1 cellular context compared by ENCODE assay signal in genomic region chr11:119318240-119319135, GRCh38.
TF ChIP-seq lines count a peak whose summit lies in the region.

No MANE protein-coding gene starts in this region.

TF ChIP-seq in GM12878, 131 proteins besides CTCF, POLR2A, EP300 and RAD21 (continued from another document and continues in another):
- TF ChIP-seq, protein P1, sequence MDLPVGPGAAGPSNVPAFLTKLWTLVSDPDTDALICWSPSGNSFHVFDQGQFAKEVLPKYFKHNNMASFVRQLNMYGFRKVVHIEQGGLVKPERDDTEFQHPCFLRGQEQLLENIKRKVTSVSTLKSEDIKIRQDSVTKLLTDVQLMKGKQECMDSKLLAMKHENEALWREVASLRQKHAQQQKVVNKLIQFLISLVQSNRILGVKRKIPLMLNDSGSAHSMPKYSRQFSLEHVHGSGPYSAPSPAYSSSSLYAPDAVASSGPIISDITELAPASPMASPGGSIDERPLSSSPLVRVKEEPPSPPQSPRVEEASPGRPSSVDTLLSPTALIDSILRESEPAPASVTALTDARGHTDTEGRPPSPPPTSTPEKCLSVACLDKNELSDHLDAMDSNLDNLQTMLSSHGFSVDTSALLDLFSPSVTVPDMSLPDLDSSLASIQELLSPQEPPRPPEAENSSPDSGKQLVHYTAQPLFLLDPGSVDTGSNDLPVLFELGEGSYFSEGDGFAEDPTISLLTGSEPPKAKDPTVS (IDR thresholded peaks at IDR 0.05; ENCODE audit: low read depth, low read length), result no peak
- TF ChIP-seq MYB (IDR thresholded peaks at IDR 0.05; ENCODE audit: borderline replicate concordance, low read depth, low read length) (no peak), JUNB (IDR thresholded peaks at IDR 0.05) (no peak), SPI1 (IDR thresholded peaks at IDR 0.05; ENCODE audit: borderline replicate concordance, insufficient read depth, low read depth, low read length) (no peak), REST (IDR thresholded peaks at IDR 0.05; ENCODE audit: low read depth, low read length) (no peak), POLR2AphosphoS2 (IDR thresholded peaks at IDR 0.05; ENCODE audit: low read depth, low read length) (no peak), KLF5 (IDR thresholded peaks at IDR 0.05; ENCODE audit: partially characterized antibody) (no peak), GABPA (IDR thresholded peaks at IDR 0.05; ENCODE audit: low read depth) (peak; percentile 71), ZBED1 (IDR thresholded peaks at IDR 0.05; ENCODE audit: borderline replicate concordance) (no peak), CREB1 (IDR thresholded peaks at IDR 0.05; ENCODE audit: low read depth) (peak; percentile 90), RELA (IDR thresholded peaks at IDR 0.05; ENCODE audit: borderline replicate concordance, partially characterized antibody) (no peak), RCOR1 (conservative IDR thresholded peaks at IDR 0.05; ENCODE audit: low read depth, low read length) (no peak), SP1 (IDR thresholded peaks at IDR 0.05; ENCODE audit: low read depth, low read length) (no peak), IRF4 (IDR thresholded peaks at IDR 0.05; ENCODE audit: low read depth, low read length) (no peak), STAT1 (conservative IDR thresholded peaks at IDR 0.05) (no peak), SREBF1 (IDR thresholded peaks at IDR 0.05; ENCODE audit: low read length) (no peak), FOS (IDR thresholded peaks at IDR 0.05; ENCODE audit: borderline replicate concordance, extremely low read depth, insufficient read length) (no peak), SMAD1 (IDR thresholded peaks at IDR 0.05; ENCODE audit: low read depth, partially characterized antibody) (no peak), NR2C1 (IDR thresholded peaks at IDR 0.05) (no peak), CHD2 (IDR thresholded peaks at IDR 0.05; ENCODE audit: borderline replicate concordance, low read depth, low read length) (peak; percentile 55; the same call in 1 of the 2 replicates), HCFC1 (IDR thresholded peaks at IDR 0.05; ENCODE audit: low read length) (0 out of 2 replicates have a peak, but pooled peaks have one; percentile 21), YY1 (IDR thresholded peaks at IDR 0.05; ENCODE audit: low read depth, low read length) (no peak), HDAC6 (IDR thresholded peaks at IDR 0.05; ENCODE audit: unreplicated experiment) (no peak), MTA2 (IDR thresholded peaks at IDR 0.05; ENCODE audit: low read depth) (no peak), RAD51 (IDR thresholded peaks at IDR 0.05) (no peak), MEF2A (IDR thresholded peaks at IDR 0.05; ENCODE audit: insufficient read depth, low read depth, low read length) (no peak), EZH2 (IDR thresholded peaks at IDR 0.05; ENCODE audit: borderline replicate concordance, control insufficient read depth, low read depth, low read length) (no peak), DPF2 (IDR thresholded peaks at IDR 0.05) (no peak), NR2C2 (IDR thresholded peaks at IDR 0.05; ENCODE audit: borderline replicate concordance, control insufficient read depth, insufficient read length, low read depth) (no peak), PAX5 (IDR thresholded peaks at IDR 0.05; ENCODE audit: borderline replicate concordance, low read depth, low read length) (no peak), CHD4 (IDR thresholded peaks at IDR 0.05) (no peak), IKZF1 (conservative IDR thresholded peaks at IDR 0.05) (peak; percentile 46), RB1 (IDR thresholded peaks at IDR 0.05; ENCODE audit: borderline replicate concordance) (no peak), MYC (IDR thresholded peaks at IDR 0.05; ENCODE audit: insufficient read depth, insufficient read length, insufficient replicate concordance, low read length, severe bottlenecking) (no peak), ZNF207 (IDR thresholded peaks at IDR 0.05; ENCODE audit: borderline replicate concordance) (no peak), SIN3A (IDR thresholded peaks at IDR 0.05; ENCODE audit: low read depth, low read length) (no peak), MEF2B (IDR thresholded peaks at IDR 0.05; ENCODE audit: partially characterized antibody, poor library complexity, severe bottlenecking) (peak; percentile 12), SIX5 (IDR thresholded peaks at IDR 0.05; ENCODE audit: low read depth, low read length, severe bottlenecking) (no peak), ELK1 (IDR thresholded peaks at IDR 0.05; ENCODE audit: low read depth, low read length) (no peak), ETV6 (conservative IDR thresholded peaks at IDR 0.05 in 1 of 2, IDR thresholded peaks at IDR 0.05 in 1 of 2; ENCODE audit: borderline replicate concordance in 1 of 2, low read depth in 1 of 2) (0 out of 4 replicates have a peak, but pooled peaks of 1 of the 2 experiments have one; percentile 4), CREM (IDR thresholded peaks at IDR 0.05; ENCODE audit: low read depth) (peak; percentile 92), PAX8 (IDR thresholded peaks at IDR 0.05) (no peak), BMI1 (IDR thresholded peaks at IDR 0.05; ENCODE audit: borderline replicate concordance) (no peak), BCL3 (IDR thresholded peaks at IDR 0.05; ENCODE audit: borderline replicate concordance, insufficient read depth, low read depth, low read length, poor library complexity, severe bottlenecking) (no peak)
- TF ChIP-seq, protein P2, sequence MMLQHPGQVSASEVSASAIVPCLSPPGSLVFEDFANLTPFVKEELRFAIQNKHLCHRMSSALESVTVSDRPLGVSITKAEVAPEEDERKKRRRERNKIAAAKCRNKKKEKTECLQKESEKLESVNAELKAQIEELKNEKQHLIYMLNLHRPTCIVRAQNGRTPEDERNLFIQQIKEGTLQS (IDR thresholded peaks at IDR 0.05; ENCODE audit: borderline replicate concordance, extremely low read depth, low read depth, low read length), result no peak
- TF ChIP-seq, protein P3, sequence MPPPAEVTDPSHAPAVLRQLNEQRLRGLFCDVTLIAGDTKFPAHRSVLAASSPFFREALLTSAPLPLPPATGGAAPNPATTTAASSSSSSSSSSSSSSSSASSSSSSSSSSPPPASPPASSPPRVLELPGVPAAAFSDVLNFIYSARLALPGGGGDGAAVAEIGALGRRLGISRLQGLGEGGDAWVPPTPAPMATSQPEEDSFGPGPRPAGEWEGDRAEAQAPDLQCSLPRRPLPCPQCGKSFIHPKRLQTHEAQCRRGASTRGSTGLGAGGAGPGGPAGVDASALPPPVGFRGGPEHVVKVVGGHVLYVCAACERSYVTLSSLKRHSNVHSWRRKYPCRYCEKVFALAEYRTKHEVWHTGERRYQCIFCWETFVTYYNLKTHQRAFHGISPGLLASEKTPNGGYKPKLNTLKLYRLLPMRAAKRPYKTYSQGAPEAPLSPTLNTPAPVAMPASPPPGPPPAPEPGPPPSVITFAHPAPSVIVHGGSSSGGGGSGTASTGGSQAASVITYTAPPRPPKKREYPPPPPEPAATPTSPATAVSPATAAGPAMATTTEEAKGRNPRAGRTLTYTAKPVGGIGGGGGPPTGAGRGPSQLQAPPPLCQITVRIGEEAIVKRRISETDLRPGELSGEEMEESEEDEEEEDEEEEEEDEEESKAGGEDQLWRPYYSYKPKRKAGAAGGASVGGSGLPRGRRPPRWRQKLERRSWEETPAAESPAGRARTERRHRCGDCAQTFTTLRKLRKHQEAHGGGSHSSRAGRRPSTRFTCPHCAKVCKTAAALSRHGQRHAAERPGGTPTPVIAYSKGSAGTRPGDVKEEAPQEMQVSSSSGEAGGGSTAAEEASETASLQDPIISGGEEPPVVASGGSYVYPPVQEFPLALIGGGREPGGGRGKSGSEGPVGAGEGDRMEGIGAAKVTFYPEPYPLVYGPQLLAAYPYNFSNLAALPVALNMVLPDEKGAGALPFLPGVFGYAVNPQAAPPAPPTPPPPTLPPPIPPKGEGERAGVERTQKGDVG (CRISPR knock-in tag; IDR thresholded peaks at IDR 0.05), result no peak
- TF ChIP-seq, protein P4, sequence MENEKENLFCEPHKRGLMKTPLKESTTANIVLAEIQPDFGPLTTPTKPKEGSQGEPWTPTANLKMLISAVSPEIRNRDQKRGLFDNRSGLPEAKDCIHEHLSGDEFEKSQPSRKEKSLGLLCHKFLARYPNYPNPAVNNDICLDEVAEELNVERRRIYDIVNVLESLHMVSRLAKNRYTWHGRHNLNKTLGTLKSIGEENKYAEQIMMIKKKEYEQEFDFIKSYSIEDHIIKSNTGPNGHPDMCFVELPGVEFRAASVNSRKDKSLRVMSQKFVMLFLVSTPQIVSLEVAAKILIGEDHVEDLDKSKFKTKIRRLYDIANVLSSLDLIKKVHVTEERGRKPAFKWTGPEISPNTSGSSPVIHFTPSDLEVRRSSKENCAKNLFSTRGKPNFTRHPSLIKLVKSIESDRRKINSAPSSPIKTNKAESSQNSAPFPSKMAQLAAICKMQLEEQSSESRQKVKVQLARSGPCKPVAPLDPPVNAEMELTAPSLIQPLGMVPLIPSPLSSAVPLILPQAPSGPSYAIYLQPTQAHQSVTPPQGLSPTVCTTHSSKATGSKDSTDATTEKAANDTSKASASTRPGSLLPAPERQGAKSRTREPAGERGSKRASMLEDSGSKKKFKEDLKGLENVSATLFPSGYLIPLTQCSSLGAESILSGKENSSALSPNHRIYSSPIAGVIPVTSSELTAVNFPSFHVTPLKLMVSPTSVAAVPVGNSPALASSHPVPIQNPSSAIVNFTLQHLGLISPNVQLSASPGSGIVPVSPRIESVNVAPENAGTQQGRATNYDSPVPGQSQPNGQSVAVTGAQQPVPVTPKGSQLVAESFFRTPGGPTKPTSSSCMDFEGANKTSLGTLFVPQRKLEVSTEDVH (IDR thresholded peaks at IDR 0.05; ENCODE audit: low read depth, partially characterized antibody), result no peak
- TF ChIP-seq, protein P5, sequence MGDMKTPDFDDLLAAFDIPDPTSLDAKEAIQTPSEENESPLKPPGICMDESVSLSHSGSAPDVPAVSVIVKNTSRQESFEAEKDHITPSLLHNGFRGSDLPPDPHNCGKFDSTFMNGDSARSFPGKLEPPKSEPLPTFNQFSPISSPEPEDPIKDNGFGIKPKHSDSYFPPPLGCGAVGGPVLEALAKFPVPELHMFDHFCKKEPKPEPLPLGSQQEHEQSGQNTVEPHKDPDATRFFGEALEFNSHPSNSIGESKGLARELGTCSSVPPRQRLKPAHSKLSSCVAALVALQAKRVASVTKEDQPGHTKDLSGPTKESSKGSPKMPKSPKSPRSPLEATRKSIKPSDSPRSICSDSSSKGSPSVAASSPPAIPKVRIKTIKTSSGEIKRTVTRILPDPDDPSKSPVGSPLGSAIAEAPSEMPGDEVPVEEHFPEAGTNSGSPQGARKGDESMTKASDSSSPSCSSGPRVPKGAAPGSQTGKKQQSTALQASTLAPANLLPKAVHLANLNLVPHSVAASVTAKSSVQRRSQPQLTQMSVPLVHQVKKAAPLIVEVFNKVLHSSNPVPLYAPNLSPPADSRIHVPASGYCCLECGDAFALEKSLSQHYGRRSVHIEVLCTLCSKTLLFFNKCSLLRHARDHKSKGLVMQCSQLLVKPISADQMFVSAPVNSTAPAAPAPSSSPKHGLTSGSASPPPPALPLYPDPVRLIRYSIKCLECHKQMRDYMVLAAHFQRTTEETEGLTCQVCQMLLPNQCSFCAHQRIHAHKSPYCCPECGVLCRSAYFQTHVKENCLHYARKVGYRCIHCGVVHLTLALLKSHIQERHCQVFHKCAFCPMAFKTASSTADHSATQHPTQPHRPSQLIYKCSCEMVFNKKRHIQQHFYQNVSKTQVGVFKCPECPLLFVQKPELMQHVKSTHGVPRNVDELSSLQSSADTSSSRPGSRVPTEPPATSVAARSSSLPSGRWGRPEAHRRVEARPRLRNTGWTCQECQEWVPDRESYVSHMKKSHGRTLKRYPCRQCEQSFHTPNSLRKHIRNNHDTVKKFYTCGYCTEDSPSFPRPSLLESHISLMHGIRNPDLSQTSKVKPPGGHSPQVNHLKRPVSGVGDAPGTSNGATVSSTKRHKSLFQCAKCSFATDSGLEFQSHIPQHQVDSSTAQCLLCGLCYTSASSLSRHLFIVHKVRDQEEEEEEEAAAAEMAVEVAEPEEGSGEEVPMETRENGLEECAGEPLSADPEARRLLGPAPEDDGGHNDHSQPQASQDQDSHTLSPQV (IDR thresholded peaks at IDR 0.05), result no peak
